Comparison of ENCODE assay signal across 26 cellular contexts in genomic region chr15:38920966-38921365, GRCh38.
"Had no signal": no experiment of that assay in that cellular context is flagged by ENCODE, and none has a peak within 500 bp of the region (broad histone marks: within the 10 kb centered on the region; RNA-seq: fewer than 3 reads in every experiment).

No MANE protein-coding gene starts in this region.

- H2AFZ ChIP-seq: hepatocyte had no signal

- ATAC-seq: effector memory CD8-positive, alpha-beta T cell; esophagus mucosa; foreskin keratinocyte; gastroesophageal sphincter; heart left ventricle; left cardiac atrium; left lung; left ventricle myocardium superior; lower lobe of right lung; mucosa of descending colon; naive thymus-derived CD8-positive, alpha-beta T cell had no signal

- H3K4me2 ChIP-seq: hepatocyte had no signal

- H3K9me3 ChIP-seq: colonic mucosa, esophagus squamous epithelium, gastroesophageal sphincter, heart left ventricle, left lung, lower lobe of right lung, mucosa of descending colon had no signal

- FAIRE-seq: endometrium, frontal cortex had no signal

- DNase-seq: colonic mucosa; cortex of kidney; effector CD8-positive, alpha-beta T cell; effector memory CD8-positive, alpha-beta T cell; endodermal cell; erythroblast; esophagus squamous epithelium; foreskin keratinocyte; heart left ventricle; hypothalamus; immature natural killer cell; islet precursor cell; left cardiac atrium; left lung; left ventricle myocardium superior; lower lobe of right lung; mesenchymal stem cell; mucosa of descending colon; naive B cell; naive thymus-derived CD8-positive, alpha-beta T cell had no signal

- H3K27me3 ChIP-seq: colonic mucosa, esophagus squamous epithelium, foreskin keratinocyte, gastroesophageal sphincter, heart left ventricle, hepatocyte, left lung had no signal

- H3K27ac ChIP-seq: colonic mucosa, epithelial cell of prostate, esophagus squamous epithelium, foreskin keratinocyte, gastroesophageal sphincter, heart left ventricle, hepatocyte, left lung, lower lobe of right lung had no signal

- H3K36me3 ChIP-seq: colonic mucosa, esophagus squamous epithelium, gastroesophageal sphincter, heart left ventricle, left lung, lower lobe of right lung had no signal

- H3K4me3 ChIP-seq: colonic mucosa, esophagus squamous epithelium, gastroesophageal sphincter, heart left ventricle, hepatocyte, left lung, lower lobe of right lung, mucosa of descending colon had no signal

- H3K79me2 ChIP-seq: hepatocyte had no signal

- H3K4me1 ChIP-seq: colonic mucosa, esophagus squamous epithelium, foreskin keratinocyte, gastroesophageal sphincter, heart left ventricle, left lung, lower lobe of right lung had no signal
